ENCODE assay signal across 1 cellular context in the genomic region with DNA sequence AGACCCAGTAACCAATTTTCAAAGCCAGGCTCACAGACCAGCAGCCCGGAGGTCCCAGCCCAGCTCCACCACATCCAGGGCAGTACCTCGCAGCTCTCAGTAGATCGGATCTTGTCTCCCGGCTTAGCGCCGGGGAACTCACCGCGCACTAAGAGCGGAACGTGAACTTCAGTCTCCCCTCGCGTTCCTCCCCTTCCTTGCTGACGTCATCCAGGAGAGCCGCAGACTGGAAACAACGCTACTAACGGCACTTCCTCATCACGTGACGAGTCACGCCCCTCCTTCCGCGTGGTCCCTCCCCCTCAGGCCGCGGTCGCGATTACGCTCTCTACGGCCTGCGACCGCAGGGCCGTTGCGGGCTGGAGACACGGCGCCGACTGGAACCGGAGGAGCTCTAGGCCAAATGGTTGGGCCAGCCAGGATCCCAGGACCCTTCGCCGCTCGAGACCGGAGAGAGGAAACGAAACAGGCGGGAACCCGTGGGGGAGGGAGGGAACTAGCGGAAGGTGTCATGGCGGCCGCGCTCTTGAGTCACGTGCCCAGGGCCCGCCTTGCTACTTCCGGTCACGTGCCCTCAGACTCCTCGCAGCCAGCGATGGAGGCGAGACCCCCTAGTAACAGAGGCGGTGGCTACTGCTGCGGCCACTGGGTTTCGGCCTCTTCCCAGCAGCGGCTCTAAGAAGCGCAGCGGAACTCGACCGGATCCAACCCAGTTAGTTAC.
TF ChIP-seq lines count a peak whose summit lies in the region.

TSS of gene GTF2H1 (plus strand) at position 577 of the 721 bp plus-strand sequence. CDS start 10,508 bp downstream, outside the sequence.
A gene with protein sequence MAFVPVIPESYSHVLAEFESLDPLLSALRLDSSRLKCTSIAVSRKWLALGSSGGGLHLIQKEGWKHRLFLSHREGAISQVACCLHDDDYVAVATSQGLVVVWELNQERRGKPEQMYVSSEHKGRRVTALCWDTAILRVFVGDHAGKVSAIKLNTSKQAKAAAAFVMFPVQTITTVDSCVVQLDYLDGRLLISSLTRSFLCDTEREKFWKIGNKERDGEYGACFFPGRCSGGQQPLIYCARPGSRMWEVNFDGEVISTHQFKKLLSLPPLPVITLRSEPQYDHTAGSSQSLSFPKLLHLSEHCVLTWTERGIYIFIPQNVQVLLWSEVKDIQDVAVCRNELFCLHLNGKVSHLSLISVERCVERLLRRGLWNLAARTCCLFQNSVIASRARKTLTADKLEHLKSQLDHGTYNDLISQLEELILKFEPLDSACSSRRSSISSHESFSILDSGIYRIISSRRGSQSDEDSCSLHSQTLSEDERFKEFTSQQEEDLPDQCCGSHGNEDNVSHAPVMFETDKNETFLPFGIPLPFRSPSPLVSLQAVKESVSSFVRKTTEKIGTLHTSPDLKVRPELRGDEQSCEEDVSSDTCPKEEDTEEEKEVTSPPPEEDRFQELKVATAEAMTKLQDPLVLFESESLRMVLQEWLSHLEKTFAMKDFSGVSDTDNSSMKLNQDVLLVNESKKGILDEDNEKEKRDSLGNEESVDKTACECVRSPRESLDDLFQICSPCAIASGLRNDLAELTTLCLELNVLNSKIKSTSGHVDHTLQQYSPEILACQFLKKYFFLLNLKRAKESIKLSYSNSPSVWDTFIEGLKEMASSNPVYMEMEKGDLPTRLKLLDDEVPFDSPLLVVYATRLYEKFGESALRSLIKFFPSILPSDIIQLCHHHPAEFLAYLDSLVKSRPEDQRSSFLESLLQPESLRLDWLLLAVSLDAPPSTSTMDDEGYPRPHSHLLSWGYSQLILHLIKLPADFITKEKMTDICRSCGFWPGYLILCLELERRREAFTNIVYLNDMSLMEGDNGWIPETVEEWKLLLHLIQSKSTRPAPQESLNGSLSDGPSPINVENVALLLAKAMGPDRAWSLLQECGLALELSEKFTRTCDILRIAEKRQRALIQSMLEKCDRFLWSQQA (minus strand): TSS at position 150 of the 721 bp plus-strand sequence. CDS start 4,282 bp downstream, outside the sequence.

TF ChIP-seq in WTC11, 78 proteins besides CTCF, POLR2A, EP300 and RAD21 (continued from another document):
- TF ChIP-seq ZNF425 (CRISPR knock-in tag; conservative IDR thresholded peaks at IDR 0.05): no peak
- TF ChIP-seq, protein P1, sequence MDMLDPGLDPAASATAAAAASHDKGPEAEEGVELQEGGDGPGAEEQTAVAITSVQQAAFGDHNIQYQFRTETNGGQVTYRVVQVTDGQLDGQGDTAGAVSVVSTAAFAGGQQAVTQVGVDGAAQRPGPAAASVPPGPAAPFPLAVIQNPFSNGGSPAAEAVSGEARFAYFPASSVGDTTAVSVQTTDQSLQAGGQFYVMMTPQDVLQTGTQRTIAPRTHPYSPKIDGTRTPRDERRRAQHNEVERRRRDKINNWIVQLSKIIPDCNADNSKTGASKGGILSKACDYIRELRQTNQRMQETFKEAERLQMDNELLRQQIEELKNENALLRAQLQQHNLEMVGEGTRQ (CRISPR knock-in tag; IDR thresholded peaks at IDR 0.05): peak; percentile 98
- no peak for TF ChIP-seq GTF2I (CRISPR knock-in tag; conservative IDR thresholded peaks at IDR 0.05)
- TF ChIP-seq PRRX2 (CRISPR knock-in tag; IDR thresholded peaks at IDR 0.05): no peak
- TF ChIP-seq ZNF317 (CRISPR knock-in tag; IDR thresholded peaks at IDR 0.05; ENCODE audit: borderline replicate concordance, low read depth): no peak
- TF ChIP-seq ZNF416 (CRISPR knock-in tag; IDR thresholded peaks at IDR 0.05): no peak
- TF ChIP-seq ZNF219 (CRISPR knock-in tag; IDR thresholded peaks at IDR 0.05; ENCODE audit: borderline replicate concordance): no peak
- peak; percentile 50; the same call in 1 of the 2 replicates for TF ChIP-seq EMX1 (CRISPR knock-in tag; IDR thresholded peaks at IDR 0.05)
- TF ChIP-seq, protein P2, sequence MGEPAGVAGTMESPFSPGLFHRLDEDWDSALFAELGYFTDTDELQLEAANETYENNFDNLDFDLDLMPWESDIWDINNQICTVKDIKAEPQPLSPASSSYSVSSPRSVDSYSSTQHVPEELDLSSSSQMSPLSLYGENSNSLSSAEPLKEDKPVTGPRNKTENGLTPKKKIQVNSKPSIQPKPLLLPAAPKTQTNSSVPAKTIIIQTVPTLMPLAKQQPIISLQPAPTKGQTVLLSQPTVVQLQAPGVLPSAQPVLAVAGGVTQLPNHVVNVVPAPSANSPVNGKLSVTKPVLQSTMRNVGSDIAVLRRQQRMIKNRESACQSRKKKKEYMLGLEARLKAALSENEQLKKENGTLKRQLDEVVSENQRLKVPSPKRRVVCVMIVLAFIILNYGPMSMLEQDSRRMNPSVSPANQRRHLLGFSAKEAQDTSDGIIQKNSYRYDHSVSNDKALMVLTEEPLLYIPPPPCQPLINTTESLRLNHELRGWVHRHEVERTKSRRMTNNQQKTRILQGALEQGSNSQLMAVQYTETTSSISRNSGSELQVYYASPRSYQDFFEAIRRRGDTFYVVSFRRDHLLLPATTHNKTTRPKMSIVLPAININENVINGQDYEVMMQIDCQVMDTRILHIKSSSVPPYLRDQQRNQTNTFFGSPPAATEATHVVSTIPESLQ (CRISPR knock-in tag; IDR thresholded peaks at IDR 0.05): no peak
- TF ChIP-seq ZNF263 (CRISPR knock-in tag; IDR thresholded peaks at IDR 0.05; ENCODE audit: low read depth): no peak
- TF ChIP-seq CREB1 (CRISPR knock-in tag; IDR thresholded peaks at IDR 0.05): peak; percentile 76; the same call in 1 of the 2 replicates
- TF ChIP-seq CREM (CRISPR knock-in tag; IDR thresholded peaks at IDR 0.05): peak; percentile 96
- TF ChIP-seq USF1 (CRISPR knock-in tag; IDR thresholded peaks at IDR 0.05): peak; percentile 99
- TF ChIP-seq PREB (CRISPR knock-in tag; IDR thresholded peaks at IDR 0.05; ENCODE audit: borderline replicate concordance): no peak
